In the genomic region with DNA sequence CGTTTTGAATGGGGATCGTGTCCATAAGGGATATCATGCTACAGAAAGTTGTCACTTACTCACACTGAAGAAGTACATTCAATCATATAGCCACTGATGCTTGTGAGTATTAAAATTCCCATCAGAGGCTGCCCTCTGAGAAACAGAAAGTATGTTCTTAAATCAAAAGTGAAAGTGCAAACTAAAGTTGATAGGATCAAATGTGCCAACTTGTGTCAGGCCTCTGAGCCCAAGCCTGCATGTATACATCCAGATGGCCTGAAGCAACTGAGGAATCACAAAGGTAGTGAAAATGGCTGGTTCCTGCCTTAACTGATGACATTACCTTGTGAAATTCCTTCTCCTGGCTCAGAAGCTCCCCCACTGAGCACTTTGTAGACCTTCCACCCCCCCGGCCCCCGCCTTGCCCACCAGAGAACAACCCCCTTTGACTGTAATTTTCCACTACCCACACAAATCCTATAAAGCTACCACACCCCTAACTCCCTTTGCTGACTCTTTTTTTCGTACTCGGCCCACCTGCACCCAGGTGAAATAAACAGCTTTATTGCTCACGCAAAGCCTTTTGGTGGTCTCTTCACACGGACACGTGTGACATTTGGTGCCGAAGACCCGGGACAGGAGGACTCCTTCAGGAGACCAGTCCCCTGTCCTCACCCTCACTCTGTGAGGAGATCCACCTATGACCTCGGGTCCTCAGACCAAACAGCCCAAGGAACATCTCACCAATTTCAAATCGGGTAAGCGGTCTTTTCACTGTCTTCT, we compare ENCODE assay signal across 8 cellular contexts. TPM values are rescaled to one million over a fixed set of nuclear protein-coding genes. Genes with fewer than 3 reads are reported as not detected.
DNase-seq lines count a peak whose midpoint lies in the region; ATAC-seq and TF ChIP-seq lines count a peak whose summit lies in the region.
"Not testable (repeated sequence)": the region's sequence is repeated elsewhere in the genome, so short reads cannot be mapped to it uniquely, and the experiment has no call there.

No MANE protein-coding gene starts in this region.

- not testable (repeated sequence) for TF ChIP-seq CTCF in AG04449 (IDR thresholded peaks at IDR 0.05; ENCODE audit: insufficient read depth, low read length, missing control alignments); GM23338 (conservative IDR thresholded peaks at IDR 0.05; ENCODE audit: low read depth in 2 of 2); WI38 (IDR thresholded peaks at IDR 0.05; ENCODE audit: low read depth, low read length); astrocyte of the cerebellum (IDR thresholded peaks at IDR 0.05; ENCODE audit: low read depth, low read length, missing control alignments)

- not testable (repeated sequence) for H4K20me1 ChIP-seq in GM23338 (replicated peaks; ENCODE audit: insufficient read depth)

- H3K27ac ChIP-seq in GM23338 (ENCODE audit: low read depth): not testable (repeated sequence)

- H3F3A ChIP-seq in GM23338 (replicated peaks; ENCODE audit: low read depth): not testable (repeated sequence)

- H3K9me2 ChIP-seq in GM23338 (ENCODE audit: insufficient read depth): not testable (repeated sequence)

- CTCF ChIA-PET in AG04449 (lab: Yijun Ruan, JAX): interaction anchor here (1.3 to 4.3 kb wide), 6 partner anchors 10 to 85 kb away, joined by 4 to 18 read pairs (median 14); no protein-coding TSS in a partner anchor

- DNase-seq in AG04449 (ENCODE audit: low read depth, low spot score); GM23338 (ENCODE audit: low spot score); astrocyte of the cerebellum (ENCODE audit: low read depth): not testable (repeated sequence)
- DNase-seq in NCI-H510A treated with DMSO at 0.1 percent for 48 hours (lab: John Stamatoyannopoulos, UW) (peak; percentile 28), fibroblast of peridontal ligament (ENCODE audit: extremely low read depth) (peak; percentile 73)
- peak; percentile 12 for DNase-seq in stimulated activated CD4-positive, alpha-beta T cell treated with anti-CD3 and anti-CD28 coated beads, Interleukin-12 subunit alpha, Interleukin-12 subunit beta, amount 100 ng/mL, for 4 hours

- POLR2A ChIA-PET in AG04449 (lab: Yijun Ruan, JAX): interaction anchor here (1.7 kb wide), 1 partner anchor 10 kb away, joined by 14 read pairs; no protein-coding TSS in a partner anchor

- not testable (repeated sequence) for H3K36me3 Mint-ChIP-seq in GM23338 (ENCODE audit: low read depth)

- in situ Hi-C loops in astrocyte of the cerebellum (cut with HindIII; ENCODE audit: low sequenced_read_pairs): not testable (repeated sequence)

- peak overlapping the region; percentile 90 for H3K4me2 ChIP-seq in GM23338

- not testable (repeated sequence) for H3K27ac Mint-ChIP-seq in GM23338

- H3K9me3 Mint-ChIP-seq in GM23338: not testable (repeated sequence)

- peaks cover 11% of the 10 kb centered on the region; the same call in 1 of the 2 replicates for H3K27me3 ChIP-seq in GM23338 (ENCODE audit: insufficient read depth)
- not testable (repeated sequence) for H3K27me3 ChIP-seq in mononuclear cell (ENCODE audit: insufficient read depth, low read length)

- not testable (repeated sequence) for H3K36me3 ChIP-seq in GM23338 (ENCODE audit: insufficient read depth)

- not testable (repeated sequence) for H3K4me1 Mint-ChIP-seq in GM23338

- not testable (repeated sequence) for H3K9me3 ChIP-seq in mononuclear cell (ENCODE audit: low read depth, low read length)

- H3K4me3 ChIP-seq in AG04449 (ENCODE audit: low read depth, low read length) (peak overlapping the region; percentile 74), GM23338 (peak overlapping the region; percentile 85), WI38 (ENCODE audit: low read depth, low read length) (peak overlapping the region; percentile 76), astrocyte of the cerebellum (ENCODE audit: low read depth, low read length) (peak overlapping the region; percentile 75), mononuclear cell (ENCODE audit: low read length) (peak overlapping the region; percentile 81)

- peak overlapping the region; percentile 88 for H3K4me3 Mint-ChIP-seq in GM23338

- ATAC-seq in GM23338: not testable (repeated sequence)

- peaks cover 11% of the 10 kb centered on the region for H3K27me3 Mint-ChIP-seq in GM23338 (ENCODE audit: insufficient read depth, low read depth, poor library complexity)

- H2AFZ ChIP-seq in GM23338: not testable (repeated sequence)

- H3K4me1 ChIP-seq in GM23338 (ENCODE audit: insufficient read depth): not testable (repeated sequence)
- H3K4me1 ChIP-seq in mononuclear cell (ENCODE audit: insufficient read depth, low read length): peaks cover 35% of the 10 kb centered on the region

- not testable (repeated sequence) for H3K79me2 ChIP-seq in GM23338 (replicated peaks; ENCODE audit: insufficient read depth)

RNA-seq across cellular contexts. Expression of gene NOD1, which starts 1.0 kb away (rescaled TPM):
- 3.8 and 7.3 TPM in 2 replicates for total RNA-seq in GM23338 (2014; rRNA removed; shearing (Covaris generic))
- 2.1 and 3.3 TPM in 2 replicates for polyA plus RNA-seq in GM23338 (2016; fragmentation: Nextera tagmentation; extraction: Ambion mirVana)
- 9.2 TPM for total RNA-seq in mononuclear cell

RNA-seq across cellular contexts. Expression of gene GGCT, which starts 25.1 kb away (rescaled TPM):
- total RNA-seq in GM23338 (2014; rRNA removed; shearing (Covaris generic)): 104 and 113 TPM in 2 replicates
- polyA plus RNA-seq in GM23338 (2016; fragmentation: Nextera tagmentation; extraction: Ambion mirVana): 197 and 229 TPM in 2 replicates
- 6.6 TPM for total RNA-seq in mononuclear cell

Comparison
In these comparisons a context has a peak if more than half of its experiments do, and no peak if none do; other contexts are left out.
1. RNA of gene GGCT, which starts 25.1 kb away (total RNA-seq): 104 to 113 TPM in GM23338; 6.6 TPM in mononuclear cell (single experiment); every median in the first group is over 10 times any median in the second.
2. Peak in every context shown above with its lines, with median percentiles within 50 percentile points of each other: H3K4me3 ChIP-seq.